7 cellular contexts compared by ENCODE assay signal in the genomic region with DNA sequence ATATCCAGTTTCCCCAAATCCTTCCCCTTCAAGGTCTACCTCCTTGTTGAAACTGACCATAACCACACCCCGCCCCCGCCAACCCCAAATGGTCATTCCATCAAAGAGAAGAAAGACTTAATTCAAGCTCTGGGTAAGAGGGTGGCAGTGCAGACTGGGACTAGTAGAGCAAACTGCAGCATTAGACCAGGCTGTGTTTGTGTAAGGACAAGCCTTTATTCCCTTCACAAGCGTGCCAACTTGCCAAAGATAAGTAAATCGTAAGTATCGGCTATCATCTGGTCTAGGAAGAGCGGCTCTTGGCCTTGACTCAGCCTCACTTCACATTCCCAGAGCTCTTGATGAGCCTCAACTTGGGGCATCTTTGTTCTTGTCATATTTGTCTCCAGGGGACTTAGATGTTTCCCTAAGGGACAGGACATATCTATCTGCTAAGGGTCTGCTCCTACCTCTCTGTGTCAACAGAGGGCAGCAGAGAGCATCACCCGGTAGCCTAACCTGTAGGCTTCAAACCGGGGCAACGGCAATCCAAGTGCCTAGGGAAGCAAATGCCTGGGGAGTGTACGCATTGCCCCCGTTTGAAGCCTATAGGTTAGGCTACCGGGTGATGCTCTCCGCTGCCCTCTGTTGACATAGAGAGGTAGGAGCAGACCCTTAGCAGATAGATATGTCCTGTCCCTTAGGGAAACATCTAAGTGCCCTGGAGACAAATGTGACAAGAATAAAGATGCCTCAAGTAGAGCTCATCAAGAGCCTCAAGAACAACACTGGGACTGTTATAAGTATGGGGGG. TPM values are rescaled to one million over a fixed set of nuclear protein-coding genes. Genes with fewer than 3 reads are reported as not detected.
DNase-seq lines count a peak whose midpoint lies in the region; ATAC-seq lines count a peak whose summit lies in the region.

No MANE protein-coding gene starts in this region.

- H3K4me1 Mint-ChIP-seq in activated naive CD8-positive, alpha-beta T cell treated with anti-CD3 and anti-CD28 coated beads for 36 hours: no peaks in the 10 kb centered on the region

- ATAC-seq in GM18502 (IDR thresholded peaks at IDR 0.05; ENCODE audit: poor library complexity, unreplicated experiment): peak; percentile 99
- ATAC-seq in HG02798 (IDR thresholded peaks at IDR 0.05; ENCODE audit: poor library complexity, unreplicated experiment): peak; percentile 99

- H3K4me3 Mint-ChIP-seq in activated naive CD8-positive, alpha-beta T cell treated with anti-CD3 and anti-CD28 coated beads for 36 hours: no peak overlapping the region

- H3K36me3 Mint-ChIP-seq in activated naive CD8-positive, alpha-beta T cell treated with anti-CD3 and anti-CD28 coated beads for 36 hours: no peaks in the 10 kb centered on the region

- no peak overlapping the region for H3K27ac Mint-ChIP-seq in activated naive CD8-positive, alpha-beta T cell treated with anti-CD3 and anti-CD28 coated beads for 36 hours

- no peaks in the 10 kb centered on the region for H3K9me3 Mint-ChIP-seq in activated naive CD8-positive, alpha-beta T cell treated with anti-CD3 and anti-CD28 coated beads for 36 hours

- peak; percentile 96 for DNase-seq in NCI-H1105 treated with DMSO at 0.1 percent for 48 hours (lab: John Stamatoyannopoulos, UW)
- DNase-seq in SK-N-DZ (ENCODE audit: low spot score): peak; percentile 93
- peak; percentile 77 for DNase-seq in activated naive CD8-positive, alpha-beta T cell treated with anti-CD3 and anti-CD28 coated beads for 36 hours
- DNase-seq in hepatic stellate cell (ENCODE audit: low spot score): peak; percentile 29
- DNase-seq in stimulated activated CD4-positive, alpha-beta T cell treated with anti-CD3 and anti-CD28 coated beads, Interleukin-12 subunit alpha, Interleukin-12 subunit beta, amount 100 ng/mL, for 4 hours: peak; percentile 63

- H3K27me3 Mint-ChIP-seq in activated naive CD8-positive, alpha-beta T cell treated with anti-CD3 and anti-CD28 coated beads for 36 hours: peaks cover 39% of the 10 kb centered on the region

RNA-seq across cellular contexts. Expression of a gene that starts 8.9 kb away (rescaled TPM):
- 34.4 and 39.0 TPM in 2 replicates for polyA plus RNA-seq in SK-N-DZ (2014; cell fraction: cytosol; rRNA removed)
- polyA plus RNA-seq in SK-N-DZ (2014; cell fraction: nucleus; rRNA removed): 6.9 and 10.4 TPM in 2 replicates
- total RNA-seq in activated naive CD8-positive, alpha-beta T cell treated with anti-CD3 and anti-CD28 coated beads for 36 hours: 10 to 100 TPM; 13.8 to 14.8 TPM

Comparison
In these comparisons a context has a peak if more than half of its experiments do, and no peak if none do; other contexts are left out.
1. Peak in every context shown above with its lines: DNase-seq and ATAC-seq.
2. DNase-seq: peak in every context shown above with its lines; median percentile 96 in NCI-H1105 treated with DMSO at 0.1 percent for 48 hours; 93 in SK-N-DZ; 77 in activated naive CD8-positive, alpha-beta T cell treated with anti-CD3 and anti-CD28 coated beads for 36 hours; 63 in stimulated activated CD4-positive, alpha-beta T cell treated with anti-CD3 and anti-CD28 coated beads, Interleukin-12 subunit alpha, Interleukin-12 subunit beta, amount 100 ng/mL, for 4 hours; 29 in hepatic stellate cell.